16 cellular contexts compared by ENCODE assay signal in genomic region chr22:20575724-20576444, GRCh38.
DNase-seq lines count a peak whose midpoint lies in the region; ATAC-seq and TF ChIP-seq lines count a peak whose summit lies in the region.
"Had no signal": no experiment of that assay in that cellular context is flagged by ENCODE, and none has a peak within 500 bp of the region (broad histone marks: within the 10 kb centered on the region; RNA-seq: fewer than 3 reads in every experiment).

No MANE protein-coding gene starts in this region.

- no peak for TF ChIP-seq CTCF in natural killer cell (IDR thresholded peaks at IDR 0.05)
- no peak for TF ChIP-seq CTCF in WTC11 (IDR thresholded peaks at IDR 0.05)

- CTCF ChIA-PET in WTC11 (lab: Charles Lee) (interaction anchor here (0.7 to 2.0 kb wide), 2 partner anchors 11 to 813 kb away, joined by 3 to 8 read pairs; no protein-coding TSS in a partner anchor), HEK293T (lab: Yijun Ruan, JAX) (interaction anchor here (2.6 kb wide), 1 partner anchor 12 kb away, joined by 10 read pairs; no protein-coding TSS in a partner anchor)

- H3K27ac Mint-ChIP-seq in natural killer cell = peak overlapping the region; percentile 94 to 97
- peak overlapping the region in 1 of 2 donors; percentile 49 for H3K27ac Mint-ChIP-seq in natural killer cell treated with Interleukin-12 subunit alpha and Interleukin-12 subunit beta and Interleukin-15 and Interleukin-18, amount 100 ng/mL, for 72 hours
- H3K27ac Mint-ChIP-seq in WTC11 = no peak overlapping the region

- H3K4me1 ChIP-seq in mesenchymal stem cell (ENCODE audit: control insufficient read depth, insufficient read depth, low read depth, low read length) = peaks cover 31% of the 10 kb centered on the region

- H3K4ac ChIP-seq in mesenchymal stem cell (ENCODE audit: low read depth in 1 of 2, low read length in 2 of 2) = no peak overlapping the region

- no peak overlapping the region for H2BK15ac ChIP-seq in mesenchymal stem cell (ENCODE audit: low read depth, poor library complexity, severe bottlenecking)

- H3K9me3 Mint-ChIP-seq in natural killer cell (no peaks in the 10 kb centered on the region), WTC11 (no peaks in the 10 kb centered on the region)
- H3K9me3 Mint-ChIP-seq in natural killer cell treated with Interleukin-12 subunit alpha and Interleukin-12 subunit beta and Interleukin-15 and Interleukin-18, amount 100 ng/mL, for 72 hours = no peaks in the 10 kb centered on the region
- H3K9me3 Mint-ChIP-seq: CD4-positive, alpha-beta T cell; IgD-negative memory B cell had no signal

- H3K4me3 Mint-ChIP-seq in natural killer cell (peak overlapping the region; percentile 61), WTC11 (no peak overlapping the region)
- no peak overlapping the region for H3K4me3 Mint-ChIP-seq in natural killer cell treated with Interleukin-12 subunit alpha and Interleukin-12 subunit beta and Interleukin-15 and Interleukin-18, amount 100 ng/mL, for 72 hours
- H3K4me3 Mint-ChIP-seq: CD4-positive, alpha-beta T cell; IgD-negative memory B cell had no signal

- H3K27me3 Mint-ChIP-seq in natural killer cell (ENCODE audit: low read depth in 2 of 2) (no peaks in the 10 kb centered on the region), WTC11 (ENCODE audit: low read depth) (no peaks in the 10 kb centered on the region)
- no peaks in the 10 kb centered on the region for H3K27me3 Mint-ChIP-seq in natural killer cell treated with Interleukin-12 subunit alpha and Interleukin-12 subunit beta and Interleukin-15 and Interleukin-18, amount 100 ng/mL, for 72 hours
- H3K27me3 Mint-ChIP-seq: CD4-positive, alpha-beta T cell; IgD-negative memory B cell had no signal

- POLR2A ChIA-PET in WTC11 (lab: Charles Lee) (no interaction called here), HEK293T (lab: Yijun Ruan, JAX) (no interaction called here)

- no peak overlapping the region for H4K8ac ChIP-seq in mesenchymal stem cell (ENCODE audit: low read length)

- no peak overlapping the region for H3K14ac ChIP-seq in mesenchymal stem cell (ENCODE audit: low read length in 2 of 2)

- no peak overlapping the region for H2AFZ ChIP-seq in mesenchymal stem cell (ENCODE audit: low read depth, low read length)

- H2BK12ac ChIP-seq in mesenchymal stem cell (ENCODE audit: low read length in 2 of 2) = no peak overlapping the region

- no peak for ATAC-seq in natural killer cell
- ATAC-seq in natural killer cell treated with Interleukin-12 subunit alpha and Interleukin-12 subunit beta and Interleukin-15 and Interleukin-18, amount 100 ng/mL, for 72 hours = no peak
- ATAC-seq in WTC11 = no peak
- no peak for ATAC-seq in GM19324 (IDR thresholded peaks at IDR 0.05; ENCODE audit: low FRiP score, unreplicated experiment)

- peaks cover 71% of the 10 kb centered on the region for H3K79me1 ChIP-seq in mesenchymal stem cell (replicated peaks; ENCODE audit: low read length, poor library complexity, severe bottlenecking)

- peaks cover 86 to 90% of the 10 kb centered on the region in 2 experiments for H3K36me3 ChIP-seq in mesenchymal stem cell (ENCODE audit: control insufficient read depth in 1 of 2, insufficient read depth in 2 of 2, low read depth in 1 of 2, low read length in 2 of 2)

- no peak overlapping the region for H2AK5ac ChIP-seq in mesenchymal stem cell (ENCODE audit: low read length, severe bottlenecking)

- no peaks in the 10 kb centered on the region for H3K27me3 ChIP-seq in mesenchymal stem cell (ENCODE audit: control insufficient read depth in 1 of 2, insufficient read depth in 1 of 2, low read length in 2 of 2)

- no peak overlapping the region for H3K4me2 ChIP-seq in mesenchymal stem cell (ENCODE audit: low read length, poor library complexity, severe bottlenecking)

- H2BK120ac ChIP-seq in mesenchymal stem cell (ENCODE audit: low read depth, low read length) = no peak overlapping the region

- H3K23ac ChIP-seq in mesenchymal stem cell (ENCODE audit: low read length in 2 of 2) = no peak overlapping the region

- no peak overlapping the region for H4K91ac ChIP-seq in mesenchymal stem cell (ENCODE audit: low read length)

- H3K36me3 Mint-ChIP-seq in natural killer cell (no peaks in the 10 kb centered on the region), WTC11 (peaks cover 28% of the 10 kb centered on the region)
- H3K36me3 Mint-ChIP-seq in natural killer cell treated with Interleukin-12 subunit alpha and Interleukin-12 subunit beta and Interleukin-15 and Interleukin-18, amount 100 ng/mL, for 72 hours = peaks cover 13% of the 10 kb centered on the region

- H2BK5ac ChIP-seq in mesenchymal stem cell (ENCODE audit: low read depth, low read length, poor library complexity, severe bottlenecking) = no peak overlapping the region

- WGBS in mesenchymal stem cell = 97% methylated on average over 5 of the region's 6 CpGs

- DNase-seq in natural killer cell (no peak), WTC11 (ENCODE audit: low spot score) (no peak), mesenchymal stem cell (no peak), substantia nigra (lab: John Stamatoyannopoulos, UW) (no peak), NCI-H446 treated with DMSO at 0.1 percent for 48 hours (lab: John Stamatoyannopoulos, UW) (no peak), HEK293T (ENCODE audit: extremely low spot score) (no peak)
- no peak for DNase-seq in natural killer cell treated with Interleukin-12 subunit alpha and Interleukin-12 subunit beta and Interleukin-15 and Interleukin-18, amount 100 ng/mL, for 72 hours (ENCODE audit: low spot score)
- DNase-seq: CD4-positive, alpha-beta T cell; H7; NCI-H1417; NCI-H1930; NCI-H69; NK-92 treated with Interleukin-12 subunit alpha and Interleukin-12 subunit beta, amount 100 ng/mL, for 24 hours; OCI-M1 had no signal

- H3K27ac ChIP-seq in mesenchymal stem cell (ENCODE audit: low read length, poor library complexity, severe bottlenecking) (no peak overlapping the region), substantia nigra (ENCODE audit: low read depth, low read length, poor library complexity, severe bottlenecking) (peak overlapping the region; percentile 23)

- intact Hi-C loops in natural killer cell (cut with micrococcal nuclease) = no loop called here

- H3K9ac ChIP-seq in mesenchymal stem cell (ENCODE audit: low read length) = peak overlapping the region; percentile 23

- H3K4me3 ChIP-seq in mesenchymal stem cell (ENCODE audit: insufficient read depth in 1 of 2, low read depth in 1 of 2, low read length in 2 of 2) = no peak overlapping the region

- no peak overlapping the region for H3K18ac ChIP-seq in mesenchymal stem cell (ENCODE audit: low read depth in 1 of 2, low read length in 2 of 2)

- H3K4me1 Mint-ChIP-seq in natural killer cell (peaks cover 69 to 86% of the 10 kb centered on the region in 2 donors), WTC11 (no peaks in the 10 kb centered on the region)
- H3K4me1 Mint-ChIP-seq in natural killer cell treated with Interleukin-12 subunit alpha and Interleukin-12 subunit beta and Interleukin-15 and Interleukin-18, amount 100 ng/mL, for 72 hours (ENCODE audit: low read depth in 2 of 2) = peaks cover 51 to 64% of the 10 kb centered on the region in 2 donors

- no peaks in the 10 kb centered on the region for H3K9me3 ChIP-seq in mesenchymal stem cell (ENCODE audit: control insufficient read depth, low read length)

TF ChIP-seq in WTC11, 78 proteins besides CTCF, POLR2A, EP300 and RAD21:
- TF ChIP-seq E2F1 (CRISPR knock-in tag; IDR thresholded peaks at IDR 0.05) (no peak), ESRRA (CRISPR knock-in tag; IDR thresholded peaks at IDR 0.05; ENCODE audit: borderline replicate concordance) (no peak), GTF2I (CRISPR knock-in tag; conservative IDR thresholded peaks at IDR 0.05) (no peak), HMGA2 (CRISPR knock-in tag; IDR thresholded peaks at IDR 0.05) (0 out of 2 replicates have a peak, but pooled peaks have one; percentile 30), ZNF671 (CRISPR knock-in tag; IDR thresholded peaks at IDR 0.05) (no peak)
TF ChIP-seq in WTC11: peak in this region for 1.

TF ChIP-seq in HEK293T, 16 proteins besides CTCF, POLR2A, EP300 and RAD21:
- TF ChIP-seq PKNOX1 (IDR thresholded peaks at IDR 0.05) (no peak), ZNF384 (IDR thresholded peaks at IDR 0.05) (no peak), BHLHE40 (IDR thresholded peaks at IDR 0.05; ENCODE audit: borderline replicate concordance) (no peak), FOXK2 (IDR thresholded peaks at IDR 0.05) (no peak), FOXM1 (IDR thresholded peaks at IDR 0.05; ENCODE audit: borderline replicate concordance) (no peak), NFRKB (IDR thresholded peaks at IDR 0.05) (no peak), SUZ12 (IDR thresholded peaks at IDR 0.05) (no peak), CTBP1 (IDR thresholded peaks at IDR 0.05; ENCODE audit: borderline replicate concordance) (no peak), ARNT (IDR thresholded peaks at IDR 0.05) (no peak), FOXA1 (IDR thresholded peaks at IDR 0.05) (no peak), HDGF (IDR thresholded peaks at IDR 0.05; ENCODE audit: borderline replicate concordance) (no peak), LEF1 (IDR thresholded peaks at IDR 0.05; ENCODE audit: borderline replicate concordance) (no peak), ELF4 (IDR thresholded peaks at IDR 0.05) (no peak), L3MBTL2 (conservative IDR thresholded peaks at IDR 0.05) (no peak), SP1 (IDR thresholded peaks at IDR 0.05) (no peak), TARDBP (IDR thresholded peaks at IDR 0.05) (no peak)
